Comparison of ENCODE assay signal across 8 cellular contexts in genomic region chr6:169654590-169655391, GRCh38. TPM values are rescaled to one million over a fixed set of nuclear protein-coding genes. Genes with fewer than 3 reads are reported as not detected.
DNase-seq lines count a peak whose midpoint lies in the region; ATAC-seq lines count a peak whose summit lies in the region.

No MANE protein-coding gene starts in this region.

- no peaks in the 10 kb centered on the region for H3K27me3 ChIP-seq in mesendoderm (ENCODE audit: insufficient read depth, low read length, poor library complexity)

- H3K18ac ChIP-seq in mesendoderm (ENCODE audit: low read length) = no peak overlapping the region

- H2BK15ac ChIP-seq in mesendoderm (replicated peaks; ENCODE audit: low read depth) = no peak overlapping the region

- intact Hi-C loops in left colon (cut with DNase I, micrococcal nuclease) = no loop called here

- H3K23ac ChIP-seq in mesendoderm (ENCODE audit: low read length) = no peak overlapping the region

- no peak overlapping the region for H3K4ac ChIP-seq in mesendoderm (ENCODE audit: low read depth, low read length)

- H4K5ac ChIP-seq in mesendoderm (ENCODE audit: low read length) = no peak overlapping the region

- H3K79me2 ChIP-seq in mesendoderm (ENCODE audit: control insufficient read depth, insufficient read depth, low read length) = no peaks in the 10 kb centered on the region

- H2BK5ac ChIP-seq in mesendoderm (ENCODE audit: low read length) = no peak overlapping the region

- no peak overlapping the region for H3K27ac ChIP-seq in mesendoderm (ENCODE audit: low read depth, low read length)

- no peaks in the 10 kb centered on the region for H3K4me1 ChIP-seq in mesendoderm (ENCODE audit: control insufficient read depth, low read depth, low read length)

- H2BK120ac ChIP-seq in mesendoderm (ENCODE audit: low read depth, low read length) = no peak overlapping the region

- H3K4me2 ChIP-seq in mesendoderm (ENCODE audit: low read length) = no peak overlapping the region

- no peak overlapping the region for H3K9ac ChIP-seq in mesendoderm (ENCODE audit: low read length)

- no CpG with 5 or more reads among the region's 47 CpGs for WGBS in mesendoderm (ENCODE audit: extremely low coverage, insufficient coverage, low lambda C conversion rate)

- peak; percentile 58 to 67 for DNase-seq in AML-193 (lab: John Stamatoyannopoulos, UW)
- peak; percentile 65 for DNase-seq in GM19240 (ENCODE audit: insufficient read length, low spot score)
- DNase-seq in activated CD4-positive, CD25-positive, alpha-beta regulatory T cell treated with anti-CD3 and anti-CD28 coated beads, Interleukin-2, amount 50 U/mL, for 16 hours (ENCODE audit: low read depth, low spot score) = peak; percentile 34
- peak; percentile 73 for DNase-seq in central memory CD4-positive, alpha-beta T cell
- DNase-seq in left colon = peak in 1 of 2 donors; percentile 73
- peak; percentile 67 for DNase-seq in stimulated activated CD4-positive, alpha-beta T cell treated with anti-CD3 and anti-CD28 coated beads, Interleukin-4, amount 100 ng/mL, for 24 hours
- DNase-seq in mesendoderm = no peak

- H3K56ac ChIP-seq in mesendoderm (ENCODE audit: low read length) = no peak overlapping the region

- peaks cover 2% of the 10 kb centered on the region for H3K79me1 ChIP-seq in mesendoderm (ENCODE audit: low read length)

- no peak overlapping the region for H3K4me3 ChIP-seq in mesendoderm (ENCODE audit: low read length)

- peaks cover 19% of the 10 kb centered on the region for H3K36me3 ChIP-seq in mesendoderm (ENCODE audit: control insufficient read depth, insufficient read depth, low read length)

- ATAC-seq in HG03571 (IDR thresholded peaks at IDR 0.05; ENCODE audit: unreplicated experiment) (peak; percentile 87), left colon (peak; percentile 28)

- H2AK5ac ChIP-seq in mesendoderm (ENCODE audit: low read length) = no peak overlapping the region

- H4K8ac ChIP-seq in mesendoderm (ENCODE audit: low read depth, low read length) = no peak overlapping the region

RNA-seq across cellular contexts. Expression of gene WDR27, which starts 47.0 kb away (rescaled TPM):
- 10 to 100 TPM; 33.4 to 46.9 TPM for total RNA-seq in left colon
- 13.4 TPM for polyA plus RNA-seq in mesendoderm (2013, experiment 1 of 2)
- polyA plus RNA-seq in mesendoderm (2013, experiment 2 of 2) = 12.7 TPM

RNA-seq across cellular contexts. Expression of gene C6orf120, which starts 47.1 kb away (rescaled TPM):
- total RNA-seq in left colon = 10 to 100 TPM; 25.2 to 32.7 TPM
- 21.9 TPM for polyA plus RNA-seq in mesendoderm (2013, experiment 1 of 2)
- 22.2 TPM for polyA plus RNA-seq in mesendoderm (2013, experiment 2 of 2)
